In the genomic region with DNA sequence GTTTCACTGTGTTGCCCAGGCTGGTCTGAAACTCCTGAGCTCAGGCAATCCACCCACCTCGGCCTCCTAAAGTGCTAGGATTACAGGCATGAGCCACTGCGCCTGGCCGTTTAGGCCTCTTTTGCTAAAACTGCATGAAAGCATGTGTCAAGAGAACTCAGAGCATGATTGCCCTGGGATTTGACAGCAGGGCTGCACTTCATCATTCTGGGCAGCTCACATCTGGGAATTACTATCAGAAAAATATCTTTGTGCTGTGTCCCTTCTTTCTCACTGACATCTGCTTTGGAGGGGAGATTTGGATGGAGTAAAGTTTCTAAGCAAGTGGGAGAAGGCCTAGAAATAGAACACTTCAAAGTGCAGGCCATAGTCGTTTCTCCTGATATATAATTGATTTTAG, we compare ENCODE assay signal across 19 cellular contexts. TPM values are rescaled to one million over a fixed set of nuclear protein-coding genes. Genes with fewer than 3 reads are reported as not detected.
A peak's percentile ranks its signal among the peaks of the same experiment; 100 is the strongest.
DNase-seq lines count a peak whose midpoint lies in the region; ATAC-seq and TF ChIP-seq lines count a peak whose summit lies in the region.
"Had no signal": no experiment of that assay in that cellular context is flagged by ENCODE, and none has a peak within 500 bp of the region (broad histone marks: within the 10 kb centered on the region; RNA-seq: fewer than 3 reads in every experiment).

No MANE protein-coding gene starts in this region.

- ATAC-seq in SK-N-SH treated with all-trans-retinoic acid at 6 μM for 48 hours: peak; percentile 57; the same call in 1 of the 3 replicates
- ATAC-seq: A549; CD8-positive, alpha-beta T cell; GM12878; HCT116 had no signal

- no peak overlapping the region for H3K27ac Mint-ChIP-seq in activated naive CD4-positive, alpha-beta T cell treated with anti-CD3 and anti-CD28 coated beads, Interleukin-2, amount 10 ng/mL, durations not matched to agents 7 days and 5 days
- H3K27ac Mint-ChIP-seq: CD8-positive, alpha-beta T cell had no signal

- H3K9me3 ChIP-seq in GM23248 (ENCODE audit: low read depth) (no peaks in the 10 kb centered on the region), hepatocyte (ENCODE audit: low read depth) (no peaks in the 10 kb centered on the region), osteoblast (ENCODE audit: low read depth, low read length) (no peaks in the 10 kb centered on the region)
- H3K9me3 ChIP-seq: A549, BLaER1 had no signal

- DNase-seq in GM23248: no peak
- DNase-seq in hepatocyte (ENCODE audit: low spot score): peak; percentile 41
- DNase-seq in osteoblast (ENCODE audit: insufficient read length, low spot score, missing footprints): no peak
- no peak for DNase-seq in mucosa of gallbladder (ENCODE audit: low spot score)
- no peak for DNase-seq in activated naive CD4-positive, alpha-beta T cell treated with anti-CD3 and anti-CD28 coated beads, Interleukin-2, amount 10 ng/mL, durations not matched to agents 7 days and 5 days
- no peak for DNase-seq in ureter (ENCODE audit: low spot score)
- DNase-seq: Calu3; CD8-positive, alpha-beta T cell; GOT3; MM.1S; NCI-H1105; NCI-H1694; NCI-H2081 treated with DMSO at 0.1 percent for 48 hours; NCI-H510A treated with DMSO at 0.1 percent for 48 hours had no signal

- H3K4me1 Mint-ChIP-seq in activated naive CD4-positive, alpha-beta T cell treated with anti-CD3 and anti-CD28 coated beads, Interleukin-2, amount 10 ng/mL, durations not matched to agents 7 days and 5 days: no peaks in the 10 kb centered on the region

- no peaks in the 10 kb centered on the region for H3K9me2 ChIP-seq in GM23248 (ENCODE audit: insufficient read depth)
- no peaks in the 10 kb centered on the region for H3K9me2 ChIP-seq in hepatocyte (replicated peaks; ENCODE audit: insufficient read depth)

- no peak for TF ChIP-seq CTCF in hepatocyte (IDR thresholded peaks at IDR 0.05; ENCODE audit: poor library complexity)
- TF ChIP-seq CTCF in osteoblast (IDR thresholded peaks at IDR 0.05; ENCODE audit: extremely low read depth, low read depth, low read length): no peak

- H3K36me3 Mint-ChIP-seq in activated naive CD4-positive, alpha-beta T cell treated with anti-CD3 and anti-CD28 coated beads, Interleukin-2, amount 10 ng/mL, durations not matched to agents 7 days and 5 days: no peaks in the 10 kb centered on the region
- H3K36me3 Mint-ChIP-seq: CD8-positive, alpha-beta T cell had no signal

- H3K27ac ChIP-seq in GM23248 (no peak overlapping the region), hepatocyte (peak overlapping the region; percentile 26), osteoblast (ENCODE audit: low read depth, low read length) (no peak overlapping the region)
- H3K27ac ChIP-seq: A549, BLaER1 had no signal

- no peaks in the 10 kb centered on the region for H3K27me3 Mint-ChIP-seq in activated naive CD4-positive, alpha-beta T cell treated with anti-CD3 and anti-CD28 coated beads, Interleukin-2, amount 10 ng/mL, durations not matched to agents 7 days and 5 days

- no peaks in the 10 kb centered on the region for H3K4me1 ChIP-seq in GM23248 (ENCODE audit: insufficient read depth)
- no peaks in the 10 kb centered on the region for H3K4me1 ChIP-seq in hepatocyte (ENCODE audit: insufficient read depth)
- no peaks in the 10 kb centered on the region for H3K4me1 ChIP-seq in osteoblast (ENCODE audit: insufficient read depth, low read length)
- H3K4me1 ChIP-seq: A549 had no signal

- H2AFZ ChIP-seq in GM23248 (peak overlapping the region; percentile 57), hepatocyte (no peak overlapping the region), osteoblast (ENCODE audit: low read length) (peak overlapping the region; percentile 35)

- H3K36me3 ChIP-seq in GM23248 (ENCODE audit: low read depth) (no peaks in the 10 kb centered on the region), hepatocyte (replicated peaks; ENCODE audit: insufficient read depth, low read depth) (no peaks in the 10 kb centered on the region), osteoblast (ENCODE audit: insufficient read depth, low read length) (no peaks in the 10 kb centered on the region)
- H3K36me3 ChIP-seq: BLaER1 had no signal

- no peaks in the 10 kb centered on the region for H4K20me1 ChIP-seq in GM23248 (ENCODE audit: insufficient read depth)
- no peaks in the 10 kb centered on the region for H4K20me1 ChIP-seq in hepatocyte (ENCODE audit: insufficient read depth, poor library complexity, severe bottlenecking)
- H4K20me1 ChIP-seq in osteoblast (ENCODE audit: insufficient read depth, low read length): no peaks in the 10 kb centered on the region
- H4K20me1 ChIP-seq: BLaER1 had no signal

- H3K79me2 ChIP-seq in GM23248 (ENCODE audit: insufficient read depth) (no peaks in the 10 kb centered on the region), hepatocyte (no peaks in the 10 kb centered on the region), osteoblast (ENCODE audit: insufficient read depth, low read length) (no peaks in the 10 kb centered on the region)

- 37 to 54% methylated on average over 4 of the region's 4 CpGs for WGBS in GM23248 (ENCODE audit: low coverage in 1 of 2, low lambda C conversion rate in 2 of 2, missing lambda C conversion rate in 2 of 2), 2 experiments
- 41% methylated on average over 4 of the region's 4 CpGs for WGBS in hepatocyte (ENCODE audit: low lambda C conversion rate, missing lambda C conversion rate)

- in situ Hi-C loops in GM23248 (cut with MboI): no loop called here

- no peak overlapping the region for H3K4me3 ChIP-seq in GM23248
- no peak overlapping the region for H3K4me3 ChIP-seq in hepatocyte
- H3K4me3 ChIP-seq in osteoblast (ENCODE audit: insufficient read depth, low read length): no peak overlapping the region
- H3K4me3 ChIP-seq: A549, BLaER1, GM12878 had no signal

- H3K4me2 ChIP-seq in GM23248 (ENCODE audit: unreplicated experiment) (no peak overlapping the region), hepatocyte (no peak overlapping the region), osteoblast (ENCODE audit: insufficient read depth, low read length) (no peak overlapping the region)
- H3K4me2 ChIP-seq: A549, BLaER1 had no signal

- CTCF ChIA-PET in activated naive CD4-positive, alpha-beta T cell treated with anti-CD3 and anti-CD28 coated beads, Interleukin-2, amount 10 ng/mL, durations not matched to agents 7 days and 5 days (lab: Charles Lee): no interaction called here

- H3K4me3 Mint-ChIP-seq in activated naive CD4-positive, alpha-beta T cell treated with anti-CD3 and anti-CD28 coated beads, Interleukin-2, amount 10 ng/mL, durations not matched to agents 7 days and 5 days: no peak overlapping the region
- H3K4me3 Mint-ChIP-seq: CD8-positive, alpha-beta T cell had no signal

- no peaks in the 10 kb centered on the region for H3K9me3 Mint-ChIP-seq in activated naive CD4-positive, alpha-beta T cell treated with anti-CD3 and anti-CD28 coated beads, Interleukin-2, amount 10 ng/mL, durations not matched to agents 7 days and 5 days
- H3K9me3 Mint-ChIP-seq: CD8-positive, alpha-beta T cell had no signal

- H3K27me3 ChIP-seq in GM23248 (replicated peaks; ENCODE audit: insufficient read depth) (no peaks in the 10 kb centered on the region), hepatocyte (no peaks in the 10 kb centered on the region), osteoblast (ENCODE audit: insufficient read depth, low read length) (peaks cover 18% of the 10 kb centered on the region)
- H3K27me3 ChIP-seq: BLaER1 had no signal

- no peak overlapping the region for H3K9ac ChIP-seq in GM23248
- H3K9ac ChIP-seq: BLaER1 had no signal

- H3F3A ChIP-seq in GM23248 (ENCODE audit: insufficient read depth): no peaks in the 10 kb centered on the region

TF ChIP-seq in SK-N-SH treated with all-trans-retinoic acid at 6 μM for 48 hours, 23 proteins besides CTCF, POLR2A, EP300 and RAD21 (continues in another document):
- TF ChIP-seq, protein P1, sequence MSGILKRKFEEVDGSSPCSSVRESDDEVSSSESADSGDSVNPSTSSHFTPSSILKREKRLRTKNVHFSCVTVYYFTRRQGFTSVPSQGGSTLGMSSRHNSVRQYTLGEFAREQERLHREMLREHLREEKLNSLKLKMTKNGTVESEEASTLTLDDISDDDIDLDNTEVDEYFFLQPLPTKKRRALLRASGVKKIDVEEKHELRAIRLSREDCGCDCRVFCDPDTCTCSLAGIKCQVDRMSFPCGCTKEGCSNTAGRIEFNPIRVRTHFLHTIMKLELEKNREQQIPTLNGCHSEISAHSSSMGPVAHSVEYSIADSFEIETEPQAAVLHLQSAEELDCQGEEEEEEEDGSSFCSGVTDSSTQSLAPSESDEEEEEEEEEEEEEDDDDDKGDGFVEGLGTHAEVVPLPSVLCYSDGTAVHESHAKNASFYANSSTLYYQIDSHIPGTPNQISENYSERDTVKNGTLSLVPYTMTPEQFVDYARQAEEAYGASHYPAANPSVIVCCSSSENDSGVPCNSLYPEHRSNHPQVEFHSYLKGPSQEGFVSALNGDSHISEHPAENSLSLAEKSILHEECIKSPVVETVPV (CRISPR knock-in tag; IDR thresholded peaks at IDR 0.05): no peak
- no peak for TF ChIP-seq BACH2 (CRISPR knock-in tag; IDR thresholded peaks at IDR 0.05; ENCODE audit: borderline replicate concordance)
- TF ChIP-seq, protein P2, sequence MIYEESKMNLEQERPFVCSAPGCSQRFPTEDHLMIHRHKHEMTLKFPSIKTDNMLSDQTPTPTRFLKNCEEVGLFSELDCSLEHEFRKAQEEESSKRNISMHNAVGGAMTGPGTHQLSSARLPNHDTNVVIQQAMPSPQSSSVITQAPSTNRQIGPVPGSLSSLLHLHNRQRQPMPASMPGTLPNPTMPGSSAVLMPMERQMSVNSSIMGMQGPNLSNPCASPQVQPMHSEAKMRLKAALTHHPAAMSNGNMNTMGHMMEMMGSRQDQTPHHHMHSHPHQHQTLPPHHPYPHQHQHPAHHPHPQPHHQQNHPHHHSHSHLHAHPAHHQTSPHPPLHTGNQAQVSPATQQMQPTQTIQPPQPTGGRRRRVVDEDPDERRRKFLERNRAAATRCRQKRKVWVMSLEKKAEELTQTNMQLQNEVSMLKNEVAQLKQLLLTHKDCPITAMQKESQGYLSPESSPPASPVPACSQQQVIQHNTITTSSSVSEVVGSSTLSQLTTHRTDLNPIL (CRISPR knock-in tag; IDR thresholded peaks at IDR 0.05; ENCODE audit: low read depth): no peak

RNA-seq across cellular contexts. Expression of a gene that starts 59.6 kb away (rescaled TPM):
- 114 and 138 TPM in 2 replicates for total RNA-seq in GM23248 (2014; rRNA removed; shearing (Covaris generic))
- polyA plus RNA-seq in GM23248 (2016; fragmentation: Nextera tagmentation; extraction: Ambion mirVana) (109 and 114 TPM in 2 replicates), hepatocyte (40.9 and 43.1 TPM in 2 replicates)
- total RNA-seq in hepatocyte (75.8 and 86.3 TPM in 2 replicates), osteoblast (139 and 148 TPM in 2 replicates), mucosa of gallbladder (36.7 TPM), ureter (65.3 TPM)
